In the genomic region with DNA sequence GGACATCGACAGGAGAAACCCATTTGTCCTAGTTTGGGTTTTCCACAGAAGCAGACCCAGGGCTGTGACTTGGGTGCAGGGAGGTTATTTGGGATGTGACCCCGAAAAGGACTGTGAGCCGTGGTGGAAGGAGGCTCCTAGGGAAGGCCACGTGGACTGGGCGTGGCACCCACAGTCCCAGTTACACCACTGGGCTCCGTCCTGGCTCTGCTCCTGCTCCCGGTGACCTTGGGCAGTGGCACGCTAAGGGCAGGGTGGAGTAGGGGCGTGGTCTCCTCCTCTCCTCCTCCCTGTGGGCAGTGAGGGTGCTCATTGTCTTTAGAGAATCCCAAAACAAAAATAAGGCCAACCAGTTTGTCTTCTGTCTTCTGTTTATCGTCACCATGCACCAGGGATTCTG, we compare ENCODE assay signal across 1 cellular context.
TF ChIP-seq lines count a peak whose summit lies in the region.

No MANE protein-coding gene starts in this region.

TF ChIP-seq in H1, 55 proteins besides CTCF, POLR2A, EP300 and RAD21:
- TF ChIP-seq SRF (IDR thresholded peaks at IDR 0.05; ENCODE audit: low read depth, low read length): no peak
- TF ChIP-seq, protein P1, sequence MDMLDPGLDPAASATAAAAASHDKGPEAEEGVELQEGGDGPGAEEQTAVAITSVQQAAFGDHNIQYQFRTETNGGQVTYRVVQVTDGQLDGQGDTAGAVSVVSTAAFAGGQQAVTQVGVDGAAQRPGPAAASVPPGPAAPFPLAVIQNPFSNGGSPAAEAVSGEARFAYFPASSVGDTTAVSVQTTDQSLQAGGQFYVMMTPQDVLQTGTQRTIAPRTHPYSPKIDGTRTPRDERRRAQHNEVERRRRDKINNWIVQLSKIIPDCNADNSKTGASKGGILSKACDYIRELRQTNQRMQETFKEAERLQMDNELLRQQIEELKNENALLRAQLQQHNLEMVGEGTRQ (IDR thresholded peaks at IDR 0.05; ENCODE audit: low read length): no peak
- TF ChIP-seq JUND (IDR thresholded peaks at IDR 0.05; ENCODE audit: low read length): no peak
- TF ChIP-seq SP4 (IDR thresholded peaks at IDR 0.05; ENCODE audit: low read length): no peak
- no peak for TF ChIP-seq CTBP2 (IDR thresholded peaks at IDR 0.05; ENCODE audit: borderline replicate concordance, insufficient read depth, insufficient read length, low read length)
- TF ChIP-seq, protein P2, sequence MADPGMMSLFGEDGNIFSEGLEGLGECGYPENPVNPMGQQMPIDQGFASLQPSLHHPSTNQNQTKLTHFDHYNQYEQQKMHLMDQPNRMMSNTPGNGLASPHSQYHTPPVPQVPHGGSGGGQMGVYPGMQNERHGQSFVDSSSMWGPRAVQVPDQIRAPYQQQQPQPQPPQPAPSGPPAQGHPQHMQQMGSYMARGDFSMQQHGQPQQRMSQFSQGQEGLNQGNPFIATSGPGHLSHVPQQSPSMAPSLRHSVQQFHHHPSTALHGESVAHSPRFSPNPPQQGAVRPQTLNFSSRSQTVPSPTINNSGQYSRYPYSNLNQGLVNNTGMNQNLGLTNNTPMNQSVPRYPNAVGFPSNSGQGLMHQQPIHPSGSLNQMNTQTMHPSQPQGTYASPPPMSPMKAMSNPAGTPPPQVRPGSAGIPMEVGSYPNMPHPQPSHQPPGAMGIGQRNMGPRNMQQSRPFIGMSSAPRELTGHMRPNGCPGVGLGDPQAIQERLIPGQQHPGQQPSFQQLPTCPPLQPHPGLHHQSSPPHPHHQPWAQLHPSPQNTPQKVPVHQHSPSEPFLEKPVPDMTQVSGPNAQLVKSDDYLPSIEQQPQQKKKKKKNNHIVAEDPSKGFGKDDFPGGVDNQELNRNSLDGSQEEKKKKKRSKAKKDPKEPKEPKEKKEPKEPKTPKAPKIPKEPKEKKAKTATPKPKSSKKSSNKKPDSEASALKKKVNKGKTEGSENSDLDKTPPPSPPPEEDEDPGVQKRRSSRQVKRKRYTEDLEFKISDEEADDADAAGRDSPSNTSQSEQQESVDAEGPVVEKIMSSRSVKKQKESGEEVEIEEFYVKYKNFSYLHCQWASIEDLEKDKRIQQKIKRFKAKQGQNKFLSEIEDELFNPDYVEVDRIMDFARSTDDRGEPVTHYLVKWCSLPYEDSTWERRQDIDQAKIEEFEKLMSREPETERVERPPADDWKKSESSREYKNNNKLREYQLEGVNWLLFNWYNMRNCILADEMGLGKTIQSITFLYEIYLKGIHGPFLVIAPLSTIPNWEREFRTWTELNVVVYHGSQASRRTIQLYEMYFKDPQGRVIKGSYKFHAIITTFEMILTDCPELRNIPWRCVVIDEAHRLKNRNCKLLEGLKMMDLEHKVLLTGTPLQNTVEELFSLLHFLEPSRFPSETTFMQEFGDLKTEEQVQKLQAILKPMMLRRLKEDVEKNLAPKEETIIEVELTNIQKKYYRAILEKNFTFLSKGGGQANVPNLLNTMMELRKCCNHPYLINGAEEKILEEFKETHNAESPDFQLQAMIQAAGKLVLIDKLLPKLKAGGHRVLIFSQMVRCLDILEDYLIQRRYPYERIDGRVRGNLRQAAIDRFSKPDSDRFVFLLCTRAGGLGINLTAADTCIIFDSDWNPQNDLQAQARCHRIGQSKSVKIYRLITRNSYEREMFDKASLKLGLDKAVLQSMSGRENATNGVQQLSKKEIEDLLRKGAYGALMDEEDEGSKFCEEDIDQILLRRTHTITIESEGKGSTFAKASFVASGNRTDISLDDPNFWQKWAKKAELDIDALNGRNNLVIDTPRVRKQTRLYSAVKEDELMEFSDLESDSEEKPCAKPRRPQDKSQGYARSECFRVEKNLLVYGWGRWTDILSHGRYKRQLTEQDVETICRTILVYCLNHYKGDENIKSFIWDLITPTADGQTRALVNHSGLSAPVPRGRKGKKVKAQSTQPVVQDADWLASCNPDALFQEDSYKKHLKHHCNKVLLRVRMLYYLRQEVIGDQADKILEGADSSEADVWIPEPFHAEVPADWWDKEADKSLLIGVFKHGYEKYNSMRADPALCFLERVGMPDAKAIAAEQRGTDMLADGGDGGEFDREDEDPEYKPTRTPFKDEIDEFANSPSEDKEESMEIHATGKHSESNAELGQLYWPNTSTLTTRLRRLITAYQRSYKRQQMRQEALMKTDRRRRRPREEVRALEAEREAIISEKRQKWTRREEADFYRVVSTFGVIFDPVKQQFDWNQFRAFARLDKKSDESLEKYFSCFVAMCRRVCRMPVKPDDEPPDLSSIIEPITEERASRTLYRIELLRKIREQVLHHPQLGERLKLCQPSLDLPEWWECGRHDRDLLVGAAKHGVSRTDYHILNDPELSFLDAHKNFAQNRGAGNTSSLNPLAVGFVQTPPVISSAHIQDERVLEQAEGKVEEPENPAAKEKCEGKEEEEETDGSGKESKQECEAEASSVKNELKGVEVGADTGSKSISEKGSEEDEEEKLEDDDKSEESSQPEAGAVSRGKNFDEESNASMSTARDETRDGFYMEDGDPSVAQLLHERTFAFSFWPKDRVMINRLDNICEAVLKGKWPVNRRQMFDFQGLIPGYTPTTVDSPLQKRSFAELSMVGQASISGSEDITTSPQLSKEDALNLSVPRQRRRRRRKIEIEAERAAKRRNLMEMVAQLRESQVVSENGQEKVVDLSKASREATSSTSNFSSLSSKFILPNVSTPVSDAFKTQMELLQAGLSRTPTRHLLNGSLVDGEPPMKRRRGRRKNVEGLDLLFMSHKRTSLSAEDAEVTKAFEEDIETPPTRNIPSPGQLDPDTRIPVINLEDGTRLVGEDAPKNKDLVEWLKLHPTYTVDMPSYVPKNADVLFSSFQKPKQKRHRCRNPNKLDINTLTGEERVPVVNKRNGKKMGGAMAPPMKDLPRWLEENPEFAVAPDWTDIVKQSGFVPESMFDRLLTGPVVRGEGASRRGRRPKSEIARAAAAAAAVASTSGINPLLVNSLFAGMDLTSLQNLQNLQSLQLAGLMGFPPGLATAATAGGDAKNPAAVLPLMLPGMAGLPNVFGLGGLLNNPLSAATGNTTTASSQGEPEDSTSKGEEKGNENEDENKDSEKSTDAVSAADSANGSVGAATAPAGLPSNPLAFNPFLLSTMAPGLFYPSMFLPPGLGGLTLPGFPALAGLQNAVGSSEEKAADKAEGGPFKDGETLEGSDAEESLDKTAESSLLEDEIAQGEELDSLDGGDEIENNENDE (IDR thresholded peaks at IDR 0.05; ENCODE audit: insufficient replicate concordance, low read length): no peak
- no peak for TF ChIP-seq CBX8 (IDR thresholded peaks at IDR 0.05; ENCODE audit: borderline replicate concordance, low read depth, low read length)
- no peak for TF ChIP-seq TEAD4 (IDR thresholded peaks at IDR 0.05; ENCODE audit: low read depth, low read length)
- no peak for TF ChIP-seq POU5F1 (IDR thresholded peaks at IDR 0.05; ENCODE audit: low read depth, low read length)
- no peak for TF ChIP-seq GABPA (IDR thresholded peaks at IDR 0.05; ENCODE audit: borderline replicate concordance, insufficient read depth, low read length)
- no peak for TF ChIP-seq ASH2L (IDR thresholded peaks at IDR 0.05; ENCODE audit: low read length)
- TF ChIP-seq RNF2 (IDR thresholded peaks at IDR 0.05; ENCODE audit: borderline replicate concordance, low read depth, low read length, missing control alignments, poor library complexity, severe bottlenecking): no peak
- TF ChIP-seq BRCA1 (IDR thresholded peaks at IDR 0.05; ENCODE audit: low read depth, low read length): no peak
- no peak for TF ChIP-seq CHD2 (IDR thresholded peaks at IDR 0.05; ENCODE audit: low read length)
- TF ChIP-seq CBX5 (IDR thresholded peaks at IDR 0.05; ENCODE audit: low read depth, low read length): no peak
- TF ChIP-seq SIN3A (conservative IDR thresholded peaks at IDR 0.05 in 1 of 2, IDR thresholded peaks at IDR 0.05 in 1 of 2; ENCODE audit: low read depth in 1 of 2, low read length in 2 of 2): no peak
- TF ChIP-seq, protein P3, sequence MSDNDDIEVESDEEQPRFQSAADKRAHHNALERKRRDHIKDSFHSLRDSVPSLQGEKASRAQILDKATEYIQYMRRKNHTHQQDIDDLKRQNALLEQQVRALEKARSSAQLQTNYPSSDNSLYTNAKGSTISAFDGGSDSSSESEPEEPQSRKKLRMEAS (IDR thresholded peaks at IDR 0.05): no peak
- no peak for TF ChIP-seq TCF12 (IDR thresholded peaks at IDR 0.05; ENCODE audit: low read depth, low read length)
- TF ChIP-seq SUZ12 (IDR thresholded peaks at IDR 0.05; ENCODE audit: low read length): no peak
- no peak for TF ChIP-seq HDAC6 (IDR thresholded peaks at IDR 0.05; ENCODE audit: low read depth, low read length)
